Comparison of ENCODE assay signal across 29 cellular contexts in the genomic region with DNA sequence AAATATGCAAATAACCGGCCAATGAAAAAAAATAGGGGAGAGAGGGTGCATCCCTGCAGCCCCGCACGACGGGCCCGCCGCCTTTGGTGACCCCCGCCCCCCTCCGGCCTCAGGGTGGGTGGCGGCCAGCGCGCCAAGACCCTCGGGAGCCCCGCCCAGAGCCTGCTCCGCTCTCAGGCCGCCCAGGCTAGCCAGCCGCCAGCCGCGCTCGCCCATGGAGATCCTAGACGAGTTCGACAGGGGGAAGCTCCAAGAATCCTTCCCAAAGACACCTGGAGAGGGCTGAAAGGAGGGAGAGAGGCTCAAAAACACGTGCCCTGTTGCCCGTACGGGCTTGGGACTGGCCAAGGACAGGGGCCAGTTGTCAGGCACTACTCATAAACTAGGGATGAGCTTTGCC.
DNase-seq lines count a peak whose midpoint lies in the region; ATAC-seq, FAIRE-seq and TF ChIP-seq lines count a peak whose summit lies in the region.
"Had no signal": no experiment of that assay in that cellular context is flagged by ENCODE, and none has a peak within 500 bp of the region (broad histone marks: within the 10 kb centered on the region; RNA-seq: fewer than 3 reads in every experiment).

No MANE protein-coding gene starts in this region.

- no peaks in the 10 kb centered on the region for H3K9me3 ChIP-seq in H1 (ENCODE audit: insufficient read depth in 2 of 2, low read depth in 1 of 2, low read length in 1 of 2)
- peaks cover 2% of the 10 kb centered on the region for H3K9me3 ChIP-seq in trophoblast cell (ENCODE audit: insufficient read depth, low read depth, low read length)
- H3K9me3 ChIP-seq in upper lobe of right lung: no peaks in the 10 kb centered on the region
- H3K9me3 ChIP-seq in gastroesophageal sphincter: no peaks in the 10 kb centered on the region
- H3K9me3 ChIP-seq: BE2C, BLaER1 had no signal

- H3K4me3 ChIP-seq in H7 (ENCODE audit: insufficient read depth, low read depth, low read length): no peak overlapping the region
- no peak overlapping the region for H3K4me3 ChIP-seq in H1 (ENCODE audit: extremely low read depth in 1 of 4, insufficient read depth in 2 of 4, low read depth in 3 of 4, low read length in 4 of 4)
- H3K4me3 ChIP-seq in trophoblast cell (ENCODE audit: low read depth, low read length): peak overlapping the region; percentile 43
- H3K4me3 ChIP-seq in upper lobe of right lung: no peak overlapping the region
- H3K4me3 ChIP-seq in gastroesophageal sphincter: no peak overlapping the region
- H3K4me3 ChIP-seq: BLaER1, GM12878 had no signal

- H3K4me2 ChIP-seq in H1 (ENCODE audit: insufficient read depth in 1 of 2, low read depth in 2 of 2, low read length in 2 of 2) (no peak overlapping the region), trophoblast cell (ENCODE audit: low read length) (no peak overlapping the region)
- H3K4me2 ChIP-seq: BLaER1 had no signal

- H4K8ac ChIP-seq in H1 (ENCODE audit: extremely low read depth, insufficient read depth, low read length): peak overlapping the region; percentile 90
- no peak overlapping the region for H4K8ac ChIP-seq in trophoblast cell (ENCODE audit: low read depth, low read length)

- H2AK5ac ChIP-seq in H1 (ENCODE audit: low read depth, low read length) (no peak overlapping the region), trophoblast cell (ENCODE audit: low read length) (no peak overlapping the region)

- H3K79me2 ChIP-seq in H1 (ENCODE audit: control insufficient read depth in 1 of 2, insufficient read depth in 2 of 2, low read length in 2 of 2) (no peaks in the 10 kb centered on the region), trophoblast cell (ENCODE audit: control insufficient read depth, insufficient read depth, low read length, poor library complexity) (no peaks in the 10 kb centered on the region)

- H3K9me3 Mint-ChIP-seq in T-cell: peaks cover 0 to 1% (median 0%) of the 10 kb centered on the region in 3 donors

- H4K91ac ChIP-seq in H1 (replicated peaks; ENCODE audit: insufficient read length, low read length): no peak overlapping the region
- H4K91ac ChIP-seq in trophoblast cell (ENCODE audit: low read depth, low read length): no peak overlapping the region

- 93% methylated on average over 20 of the region's 24 CpGs; no CpG with 5 or more reads in 1 of the 2 experiments for WGBS in H1 (ENCODE audit: extremely low coverage in 1 of 2, insufficient coverage in 1 of 2, insufficient read length in 1 of 2, insufficient replicate concordance in 2 of 2, low coverage in 1 of 2, low lambda C conversion rate in 2 of 2, missing lambda C conversion rate in 1 of 2), 2 experiments
- no CpG with 5 or more reads among the region's 24 CpGs for WGBS in trophoblast cell (ENCODE audit: extremely low coverage, insufficient coverage, insufficient read length)
- 70 to 80% methylated on average over 1 to 2 of the region's 24 CpGs for WGBS in gastroesophageal sphincter (ENCODE audit: low coverage in 1 of 2), 2 donors

- H3K79me1 ChIP-seq in H1 (ENCODE audit: low read depth, low read length): no peaks in the 10 kb centered on the region
- peaks cover 7% of the 10 kb centered on the region for H3K79me1 ChIP-seq in trophoblast cell (ENCODE audit: low read length)

- no peak overlapping the region for H3K14ac ChIP-seq in H1 (ENCODE audit: insufficient read length)
- no peak overlapping the region for H3K14ac ChIP-seq in trophoblast cell (ENCODE audit: low read length)

- no peaks in the 10 kb centered on the region for H3K27me3 ChIP-seq in H7 (ENCODE audit: control insufficient read depth, insufficient read depth, low read length)
- H3K27me3 ChIP-seq in H1 (replicated peaks in 1 of 4; ENCODE audit: control insufficient read depth in 3 of 4, extremely low read depth in 1 of 4, insufficient read depth in 3 of 4, low read length in 3 of 4): no peaks in the 10 kb centered on the region
- no peaks in the 10 kb centered on the region for H3K27me3 ChIP-seq in trophoblast cell (ENCODE audit: insufficient read depth, low read length)
- H3K27me3 ChIP-seq in upper lobe of right lung: no peaks in the 10 kb centered on the region
- no peaks in the 10 kb centered on the region for H3K27me3 ChIP-seq in gastroesophageal sphincter
- H3K27me3 ChIP-seq: BE2C, BLaER1 had no signal

- FAIRE-seq in H1 (lab: Jason Lieb, UNC): no peak
- FAIRE-seq: A204.1, GM12878, GM12892, GM18507 had no signal

- no peak overlapping the region for H4K12ac ChIP-seq in trophoblast cell (ENCODE audit: low read depth, low read length)

- H4K20me1 ChIP-seq in H1 (replicated peaks in 1 of 2; ENCODE audit: control insufficient read depth in 1 of 2, insufficient read depth in 2 of 2, low read length in 2 of 2): no peaks in the 10 kb centered on the region
- H4K20me1 ChIP-seq: BLaER1 had no signal

- no peak overlapping the region for H3K27ac Mint-ChIP-seq in T-cell
- H3K27ac Mint-ChIP-seq: CD14-positive monocyte; CD4-positive, alpha-beta memory T cell; CD4-positive, CD25-positive, alpha-beta regulatory T cell; CD8-positive, alpha-beta memory T cell had no signal

- H3K23ac ChIP-seq in H1 (ENCODE audit: insufficient read length) (no peak overlapping the region), trophoblast cell (ENCODE audit: low read length) (no peak overlapping the region)

- H3K18ac ChIP-seq in H1 (ENCODE audit: extremely low read depth, low read length) (no peak overlapping the region), trophoblast cell (ENCODE audit: low read length) (no peak overlapping the region)

- H3K23me2 ChIP-seq in H1 (ENCODE audit: low read depth, low read length): no peaks in the 10 kb centered on the region

- H2BK15ac ChIP-seq in H1 (ENCODE audit: low read length): no peak overlapping the region

- no peak for ATAC-seq in upper lobe of right lung
- ATAC-seq in gastroesophageal sphincter: no peak
- ATAC-seq in T-cell (replicated peaks in 1 of 4): no peak
- ATAC-seq: GM12878 had no signal

- no peak overlapping the region for H4K5ac ChIP-seq in H1 (ENCODE audit: insufficient read length, low read depth, low read length)

- no peak for TF ChIP-seq CTCF in H1 (IDR thresholded peaks at IDR 0.05; ENCODE audit: control extremely low read depth in 1 of 3, insufficient read depth in 1 of 3, low read depth in 1 of 3, low read length in 3 of 3)
- no peak for TF ChIP-seq CTCF in upper lobe of right lung (IDR thresholded peaks at IDR 0.05)
- no peak for TF ChIP-seq CTCF in gastroesophageal sphincter (IDR thresholded peaks at IDR 0.05)

- H3K27me3 Mint-ChIP-seq in T-cell: no peaks in the 10 kb centered on the region
- H3K27me3 Mint-ChIP-seq: CD4-positive, alpha-beta memory T cell; CD4-positive, CD25-positive, alpha-beta regulatory T cell; CD8-positive, alpha-beta memory T cell had no signal

- H3K4me1 Mint-ChIP-seq in T-cell: no peaks in the 10 kb centered on the region
- H3K4me1 Mint-ChIP-seq: CD4-positive, alpha-beta memory T cell; CD4-positive, CD25-positive, alpha-beta regulatory T cell; CD8-positive, alpha-beta memory T cell had no signal

- CTCF ChIA-PET in H1 (lab: Charles Lee; ENCODE audit: partially characterized antibody): interaction anchor here (0.5 kb wide), 1 partner anchor 1202 kb away, joined by 3 read pairs; no protein-coding TSS in a partner anchor
- CTCF ChIA-PET in T-cell (lab: Charles Lee): no interaction called here

- H2BK12ac ChIP-seq in H1 (ENCODE audit: low read depth, low read length) (no peak overlapping the region; the same call in 1 of the 2 replicates), trophoblast cell (ENCODE audit: low read length) (no peak overlapping the region)

- TF ChIP-seq POLR2A in H1 (IDR thresholded peaks at IDR 0.05; ENCODE audit: control extremely low read depth in 1 of 2, low read depth in 2 of 2, low read length in 2 of 2): no peak
- TF ChIP-seq POLR2A in gastroesophageal sphincter (IDR thresholded peaks at IDR 0.05): no peak

- no peak overlapping the region for H2AFZ ChIP-seq in H1 (ENCODE audit: low read length)
- H2AFZ ChIP-seq in trophoblast cell (ENCODE audit: insufficient read depth, low read length, poor library complexity): no peak overlapping the region

- no peak overlapping the region for H3K56ac ChIP-seq in H1 (replicated peaks; ENCODE audit: insufficient read length, low read depth, low read length)

- 0 out of 7 replicates have a peak, but pooled peaks cover 0 to 2% (median 0%) of the 10 kb centered on the region in 4 experiments for H3K4me1 ChIP-seq in H1 (replicated peaks in 1 of 4; ENCODE audit: control insufficient read depth in 3 of 4, insufficient read depth in 4 of 4, low read length in 3 of 4)
- peaks cover 7% of the 10 kb centered on the region in 2 experiments for H3K4me1 ChIP-seq in trophoblast cell (ENCODE audit: control insufficient read depth in 1 of 2, insufficient read depth in 2 of 2, low read length in 2 of 2)
- no peaks in the 10 kb centered on the region for H3K4me1 ChIP-seq in upper lobe of right lung
- H3K4me1 ChIP-seq in gastroesophageal sphincter: no peaks in the 10 kb centered on the region
- H3K4me1 ChIP-seq: BE2C, BLaER1 had no signal

- TF ChIP-seq EP300 in H1 (IDR thresholded peaks at IDR 0.05; ENCODE audit: borderline replicate concordance in 1 of 2, low read depth in 2 of 2, low read length in 2 of 2) (no peak), gastroesophageal sphincter (IDR thresholded peaks at IDR 0.05) (no peak)

- H2BK120ac ChIP-seq in H1 (replicated peaks; ENCODE audit: low read depth, low read length): no peak overlapping the region
- no peak overlapping the region for H2BK120ac ChIP-seq in trophoblast cell (ENCODE audit: insufficient read depth, low read length, poor library complexity)

- intact Hi-C loops in upper lobe of right lung (cut with DNase I): no loop called here

- H3K36me3 ChIP-seq in H7 (replicated peaks; ENCODE audit: control insufficient read depth, insufficient read depth, low read length): no peaks in the 10 kb centered on the region
- H3K36me3 ChIP-seq in H1 (ENCODE audit: control insufficient read depth in 2 of 4, insufficient read depth in 4 of 4, low read length in 3 of 4): no peaks in the 10 kb centered on the region
- no peaks in the 10 kb centered on the region for H3K36me3 ChIP-seq in trophoblast cell (ENCODE audit: control insufficient read depth in 1 of 2, insufficient read depth in 2 of 2, low read length in 2 of 2)
- no peaks in the 10 kb centered on the region for H3K36me3 ChIP-seq in upper lobe of right lung
- H3K36me3 ChIP-seq in gastroesophageal sphincter: no peaks in the 10 kb centered on the region
- H3K36me3 ChIP-seq: BE2C, BLaER1 had no signal

- POLR2A ChIA-PET in H1 (lab: Charles Lee; ENCODE audit: partially characterized antibody): no interaction called here
- POLR2A ChIA-PET in T-cell (lab: Charles Lee): no interaction called here

- H3K4me3 Mint-ChIP-seq in T-cell: no peak overlapping the region
- H3K4me3 Mint-ChIP-seq: CD14-positive monocyte; CD4-positive, alpha-beta memory T cell; CD4-positive, CD25-positive, alpha-beta regulatory T cell; CD8-positive, alpha-beta memory T cell had no signal

- no peaks in the 10 kb centered on the region for H3K36me3 Mint-ChIP-seq in T-cell
- H3K36me3 Mint-ChIP-seq: CD14-positive monocyte; CD4-positive, alpha-beta memory T cell; CD4-positive, CD25-positive, alpha-beta regulatory T cell had no signal

- H2BK5ac ChIP-seq in H1 (ENCODE audit: low read depth, low read length) (no peak overlapping the region), trophoblast cell (ENCODE audit: low read depth, low read length, poor library complexity) (no peak overlapping the region)

- H3K9ac ChIP-seq in H1 (replicated peaks in 1 of 4; ENCODE audit: extremely low read depth in 1 of 4, low read depth in 3 of 4, low read length in 3 of 4): no peak overlapping the region
- no peak overlapping the region for H3K9ac ChIP-seq in trophoblast cell (ENCODE audit: low read length)
- H3K9ac ChIP-seq: BLaER1 had no signal

- H3K27ac ChIP-seq in H1 (ENCODE audit: low read depth, low read length) (no peak overlapping the region), trophoblast cell (ENCODE audit: low read depth, low read length) (no peak overlapping the region), upper lobe of right lung (no peak overlapping the region), gastroesophageal sphincter (no peak overlapping the region)
- H3K27ac ChIP-seq: BLaER1 had no signal

- TF ChIP-seq RAD21 in H1 (IDR thresholded peaks at IDR 0.05 in 1 of 2, conservative IDR thresholded peaks at IDR 0.05 in 1 of 2; ENCODE audit: low read depth in 2 of 2, low read length in 2 of 2): no peak

- H2BK20ac ChIP-seq in H1 (ENCODE audit: low read length): no peak overlapping the region

- DNase-seq in H7: peak; percentile 53
- no peak for DNase-seq in H1 (ENCODE audit: low read depth in 1 of 2, low spot score in 2 of 2)
- DNase-seq in islet precursor cell: peak; percentile 29
- no peak for DNase-seq in trophoblast cell
- DNase-seq in upper lobe of right lung: no peak
- DNase-seq in dedifferentiated amniotic fluid mesenchymal stem cell (ENCODE audit: extremely low spot score): no peak
- DNase-seq in T-cell: no peak
- DNase-seq: 8988T; ACHN; BE2C; C1 segment of cervical spinal cord; CD4-positive, alpha-beta memory T cell; CD4-positive, CD25-positive, alpha-beta regulatory T cell; CD8-positive, alpha-beta memory T cell; COR-L47; DMS 273 treated with DMSO at 0.1 percent for 48 hours; DMS153; DMS53; DMS79; DND-41; EL; GDM1 had no signal

- no peak overlapping the region for H3K4ac ChIP-seq in H1 (replicated peaks; ENCODE audit: insufficient read length, low read depth, low read length)
- no peak overlapping the region for H3K4ac ChIP-seq in trophoblast cell (ENCODE audit: low read depth, low read length)

Comparison
In these comparisons a context has a peak if more than half of its experiments do, and no peak if none do; other contexts are left out.
1. DNase-seq: peak in H7 (single experiment) and islet precursor cell (single experiment); none in H1 (0 of 2), trophoblast cell (0 of 2), upper lobe of right lung (single experiment), dedifferentiated amniotic fluid mesenchymal stem cell (single experiment) and T-cell (0 of 34).